1 cellular context compared by ENCODE assay signal in genomic region chrX:30713061-30713525, GRCh38.
TF ChIP-seq lines count a peak whose summit lies in the region.

No MANE protein-coding gene starts in this region.

TF ChIP-seq in GM12878, 131 proteins besides CTCF, POLR2A, EP300 and RAD21 (continued from another document and continues in another):
- TF ChIP-seq CUX1 (IDR thresholded peaks at IDR 0.05; ENCODE audit: insufficient replicate concordance, low read depth, low read length) (no peak), IKZF2 (IDR thresholded peaks at IDR 0.05) (peak; percentile 97 to 98), LARP7 (IDR thresholded peaks at IDR 0.05) (no peak), CEBPB (IDR thresholded peaks at IDR 0.05; ENCODE audit: borderline replicate concordance in 1 of 2, low read depth in 2 of 2, low read length in 2 of 2) (peak in 1 of 2 experiments; percentile 93; a peak in 1 of 4 replicates), KDM1A (IDR thresholded peaks at IDR 0.05; ENCODE audit: borderline replicate concordance) (no peak), HDAC6 (IDR thresholded peaks at IDR 0.05; ENCODE audit: unreplicated experiment) (no peak), GATAD2B (conservative IDR thresholded peaks at IDR 0.05; ENCODE audit: low read depth) (no peak; the same call in 1 of the 2 replicates), RELA (IDR thresholded peaks at IDR 0.05; ENCODE audit: borderline replicate concordance, partially characterized antibody) (peak; percentile 37), SIN3A (IDR thresholded peaks at IDR 0.05; ENCODE audit: low read depth, low read length) (no peak), MLLT1 (IDR thresholded peaks at IDR 0.05) (peak; percentile 35; the same call in 1 of the 2 replicates), SMARCA5 (IDR thresholded peaks at IDR 0.05) (no peak), MAX (IDR thresholded peaks at IDR 0.05; ENCODE audit: low read depth, low read length) (no peak), HDGF (IDR thresholded peaks at IDR 0.05) (no peak), SMAD1 (IDR thresholded peaks at IDR 0.05; ENCODE audit: low read depth, partially characterized antibody) (no peak), PRDM15 (CRISPR knock-in tag; IDR thresholded peaks at IDR 0.05) (no peak), RCOR1 (conservative IDR thresholded peaks at IDR 0.05; ENCODE audit: low read depth, low read length) (0 out of 2 replicates have a peak, but pooled peaks have one; percentile 72), RELB (IDR thresholded peaks at IDR 0.05; ENCODE audit: low read depth) (peak; percentile 96), JUNB (IDR thresholded peaks at IDR 0.05) (peak; percentile 99), SRF (IDR thresholded peaks at IDR 0.05; ENCODE audit: low read depth in 2 of 2, low read length in 2 of 2) (no peak), BRCA1 (IDR thresholded peaks at IDR 0.05; ENCODE audit: low read depth, low read length) (no peak), BCL11A (IDR thresholded peaks at IDR 0.05; ENCODE audit: low read depth, low read length) (peak; percentile 96), FOXK2 (IDR thresholded peaks at IDR 0.05) (no peak), TARDBP (IDR thresholded peaks at IDR 0.05; ENCODE audit: borderline replicate concordance) (no peak), MEF2A (IDR thresholded peaks at IDR 0.05; ENCODE audit: insufficient read depth, low read depth, low read length) (peak; percentile 79; the same call in 1 of the 2 replicates), DPF2 (IDR thresholded peaks at IDR 0.05) (peak; percentile 98), ELK1 (IDR thresholded peaks at IDR 0.05; ENCODE audit: low read depth, low read length) (no peak), ZBTB4 (CRISPR knock-in tag; IDR thresholded peaks at IDR 0.05) (no peak), SUPT20H (IDR thresholded peaks at IDR 0.05; ENCODE audit: borderline replicate concordance, control insufficient read depth, low read depth, low read length) (no peak), TCF12 (IDR thresholded peaks at IDR 0.05; ENCODE audit: low read depth, low read length) (0 out of 2 replicates have a peak, but pooled peaks have one; percentile 45), YBX1 (IDR thresholded peaks at IDR 0.05) (no peak), POU2F2 (IDR thresholded peaks at IDR 0.05; ENCODE audit: borderline replicate concordance, low read depth, low read length) (peak; percentile 66; the same call in 2 of the 3 replicates), PAX8 (IDR thresholded peaks at IDR 0.05) (no peak), RFX5 (IDR thresholded peaks at IDR 0.05; ENCODE audit: low read depth, low read length) (no peak), ZBTB40 (IDR thresholded peaks at IDR 0.05; ENCODE audit: borderline replicate concordance) (no peak), RB1 (IDR thresholded peaks at IDR 0.05; ENCODE audit: borderline replicate concordance) (no peak), ATF7 (IDR thresholded peaks at IDR 0.05; ENCODE audit: low read depth) (peak; percentile 84), SP1 (IDR thresholded peaks at IDR 0.05; ENCODE audit: low read depth, low read length) (peak; percentile 49), SUZ12 (IDR thresholded peaks at IDR 0.05; ENCODE audit: unreplicated experiment) (no peak), ESRRA (IDR thresholded peaks at IDR 0.05; ENCODE audit: low read length) (no peak)
